32 cellular contexts compared by ENCODE assay signal in the genomic region with DNA sequence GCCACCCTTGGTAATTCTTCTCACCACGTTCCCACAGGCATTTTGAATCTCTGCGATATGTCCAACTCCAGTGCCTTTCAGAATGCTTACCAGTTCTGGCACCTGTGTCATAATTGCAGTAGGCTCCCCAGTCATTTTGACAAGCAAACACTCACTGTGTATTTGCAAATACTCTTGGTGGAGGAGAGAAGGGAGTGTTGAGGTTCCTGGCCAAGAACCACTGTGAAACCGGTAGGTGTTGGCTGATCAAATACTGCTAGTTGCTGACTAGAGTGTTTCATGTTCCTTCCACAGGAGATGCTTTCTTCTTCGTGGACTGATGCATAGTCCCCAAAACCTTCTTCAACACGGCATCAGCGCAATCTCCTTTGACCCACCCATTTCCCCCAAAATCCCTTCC. TPM values are rescaled to one million over a fixed set of nuclear protein-coding genes. Genes with fewer than 3 reads are reported as not detected.
"Had no signal": no experiment of that assay in that cellular context is flagged by ENCODE, and none has a peak within 500 bp of the region (broad histone marks: within the 10 kb centered on the region; RNA-seq: fewer than 3 reads in every experiment).

No MANE protein-coding gene starts in this region.

- H3K9me3 ChIP-seq: ascending aorta, SJCRH30 had no signal

- H3K4me3 ChIP-seq: ascending aorta, cardiac muscle cell, SJCRH30, SK-N-MC had no signal

- H3K36me3 ChIP-seq: ascending aorta, cardiac muscle cell, SJCRH30, WERI-Rb-1 had no signal

- DNase-seq: activated CD4-positive, alpha-beta T cell treated with anti-CD3 and anti-CD28 coated beads for 1 hour; activated CD4-positive, alpha-beta T cell treated with anti-CD3 and anti-CD28 coated beads for 48 hours; activated CD4-positive, alpha-beta T cell treated with anti-CD3 and anti-CD28 coated beads, Interleukin-2, amount 50 U/mL, for 4 hours; activated CD4-positive, CD25-positive, alpha-beta regulatory T cell; activated CD8-positive, alpha-beta T cell treated with anti-CD3 and anti-CD28 coated beads for 36 hours; activated gamma-delta T cell; activated naive CD4-positive, alpha-beta T cell treated with Interleukin-2 at 50 U/mL for 16 hours; activated naive CD8-positive, alpha-beta T cell treated with anti-CD3 and anti-CD28 coated beads, Interleukin-2, amount 10 ng/mL, durations not matched to agents 7 days and 5 days; activated T-cell treated with anti-CD3 and anti-CD28 coated beads, Interleukin-2, amount 50 U/mL, for 1 hour; amygdala; NCI-H1105 treated with DMSO at 0.1 percent for 48 hours; NCI-H1436; NCI-H1694; NCI-H1930; NCI-H2081 treated with DMSO at 0.1 percent for 48 hours; NCI-H226; NCI-H524; NCI-H69; SHP77; SJCRH30; T1000; WERI-Rb-1 had no signal

- ATAC-seq: activated CD8-positive, alpha-beta T cell treated with anti-CD3 and anti-CD28 coated beads for 36 hours; Panc1 had no signal

- H3K27ac ChIP-seq: ascending aorta, cardiac muscle cell, KMS-11, SJCRH30, SK-N-MC, WERI-Rb-1 had no signal

- H3K4me1 ChIP-seq: ascending aorta, SJCRH30 had no signal

- H3K27me3 ChIP-seq: ascending aorta, cardiac muscle cell, SJCRH30 had no signal

RNA-seq across cellular contexts. Expression of gene NLGN4X, which starts 16.0 kb away (rescaled TPM):
- total RNA-seq: activated CD8-positive, alpha-beta memory T cell treated with anti-CD3 and anti-CD28 coated beads for 36 hours; activated CD8-positive, alpha-beta T cell treated with anti-CD3 and anti-CD28 coated beads for 36 hours; activated naive CD8-positive, alpha-beta T cell treated with anti-CD3 and anti-CD28 coated beads, Interleukin-2, amount 10 ng/mL, durations not matched to agents 7 days and 5 days; LHCN-M2; RPMI7951; T-helper 1 cell treated with Interleukin-12 subunit alpha and Interleukin-12 subunit beta and Interleukin-4 antibody, amounts not matched to agents 30 ng/mL and 1 ng/mL, for 36 hours; T-helper 2 cell treated with Interferon-gamma antibody and Interleukin-4, amounts not matched to agents 100 ng/mL and 5 ng/mL, for 36 hours had no signal
